ENCODE assay signal across 9 cellular contexts in the genomic region with DNA sequence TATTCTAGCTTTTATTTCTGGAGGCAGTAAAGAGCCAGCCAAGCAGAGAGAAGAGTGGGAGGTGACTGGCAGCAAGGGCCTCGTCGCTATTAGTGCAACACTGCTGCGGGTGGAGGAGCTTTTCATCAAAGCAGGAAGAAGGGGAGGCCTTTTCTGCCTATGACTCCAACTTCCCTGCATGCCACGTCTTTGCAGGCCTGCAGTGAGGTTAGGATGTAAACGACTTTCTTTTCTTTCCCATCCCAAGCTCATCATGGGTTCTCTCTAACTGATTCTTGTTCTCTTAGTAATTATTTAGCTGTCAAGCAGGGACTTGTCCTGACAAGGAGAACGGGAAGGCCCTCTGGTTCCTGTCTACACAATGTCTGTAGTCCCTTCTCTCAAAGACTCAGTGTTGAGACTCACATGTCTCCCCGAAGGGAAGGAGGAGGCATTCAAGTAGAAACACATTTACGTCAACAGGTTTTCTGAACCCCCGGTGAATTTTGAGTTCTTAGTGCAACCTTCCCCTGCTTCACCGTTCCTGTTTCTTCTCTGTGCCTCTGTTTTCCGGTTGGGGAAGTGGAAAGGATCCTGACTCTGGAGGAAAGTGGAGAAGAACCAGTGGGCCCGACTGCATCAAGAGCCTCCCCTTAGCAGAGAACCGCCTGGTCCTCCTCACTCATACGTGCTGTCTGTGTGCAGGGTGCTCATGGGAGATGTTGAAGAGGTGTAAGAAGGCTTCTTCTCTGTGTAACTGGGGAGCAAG. TPM values are rescaled to one million over a fixed set of nuclear protein-coding genes. Genes with fewer than 3 reads are reported as not detected.
DNase-seq lines count a peak whose midpoint lies in the region; ATAC-seq and TF ChIP-seq lines count a peak whose summit lies in the region.
"Had no signal": no experiment of that assay in that cellular context is flagged by ENCODE, and none has a peak within 500 bp of the region (broad histone marks: within the 10 kb centered on the region; RNA-seq: fewer than 3 reads in every experiment).

No MANE protein-coding gene starts in this region.

- H4K12ac ChIP-seq in trophoblast cell (ENCODE audit: low read depth, low read length), result peak overlapping the region; percentile 60

- H3K9ac ChIP-seq in OCI-LY3 (ENCODE audit: low read length) (peak overlapping the region; percentile 61), trophoblast cell (ENCODE audit: low read length) (no peak overlapping the region)

- H3K14ac ChIP-seq in trophoblast cell (ENCODE audit: low read length), result peak overlapping the region; percentile 56

- TF ChIP-seq POLR2A in upper lobe of left lung (IDR thresholded peaks at IDR 0.05), result no peak

- no CpG with 5 or more reads among the region's 14 CpGs for WGBS in trophoblast cell (ENCODE audit: extremely low coverage, insufficient coverage, insufficient read length)
- WGBS in upper lobe of left lung, 2 donors, result 35 to 37% methylated on average over 14 of the region's 14 CpGs

- peak overlapping the region; percentile 74 for H2BK12ac ChIP-seq in trophoblast cell (ENCODE audit: low read length)

- H3K4me1 ChIP-seq in OCI-LY3 (ENCODE audit: low read length), result peaks cover 30% of the 10 kb centered on the region
- H3K4me1 ChIP-seq in trophoblast cell (ENCODE audit: control insufficient read depth in 1 of 2, insufficient read depth in 2 of 2, low read length in 2 of 2), result peaks cover 14 to 20% of the 10 kb centered on the region in 2 experiments
- peaks cover 16 to 27% (median 23%) of the 10 kb centered on the region in 4 donors for H3K4me1 ChIP-seq in upper lobe of left lung

- TF ChIP-seq CTCF in OCI-LY3 (IDR thresholded peaks at IDR 0.05; ENCODE audit: low read depth, low read length), result no peak
- no peak for TF ChIP-seq CTCF in upper lobe of left lung (IDR thresholded peaks at IDR 0.05)

- H2BK120ac ChIP-seq in trophoblast cell (ENCODE audit: insufficient read depth, low read length, poor library complexity), result peak overlapping the region; percentile 14

- H3K36me3 ChIP-seq in OCI-LY3 (replicated peaks; ENCODE audit: low read depth, low read length), result no peaks in the 10 kb centered on the region
- no peaks in the 10 kb centered on the region for H3K36me3 ChIP-seq in trophoblast cell (ENCODE audit: control insufficient read depth in 1 of 2, insufficient read depth in 2 of 2, low read length in 2 of 2)
- H3K36me3 ChIP-seq in upper lobe of left lung, result no peaks in the 10 kb centered on the region

- H3K4me3 ChIP-seq in OCI-LY3 (ENCODE audit: low read length) (peak overlapping the region; percentile 61), trophoblast cell (ENCODE audit: low read depth, low read length) (no peak overlapping the region), upper lobe of left lung (peak overlapping the region in 1 of 4 donors; percentile 5)

- peak overlapping the region; percentile 56 for H3K4ac ChIP-seq in trophoblast cell (ENCODE audit: low read depth, low read length)

- peak overlapping the region; percentile 50 for H2BK5ac ChIP-seq in trophoblast cell (ENCODE audit: low read depth, low read length, poor library complexity)

- H3K27me3 ChIP-seq in OCI-LY3 (ENCODE audit: low read depth, low read length), result no peaks in the 10 kb centered on the region
- H3K27me3 ChIP-seq in trophoblast cell (ENCODE audit: insufficient read depth, low read length), result no peaks in the 10 kb centered on the region
- H3K27me3 ChIP-seq in upper lobe of left lung, result no peaks in the 10 kb centered on the region

- H3K79me1 ChIP-seq in trophoblast cell (ENCODE audit: low read length), result peaks cover 8% of the 10 kb centered on the region

- H4K8ac ChIP-seq in trophoblast cell (ENCODE audit: low read depth, low read length), result peak overlapping the region; percentile 54

- H3K4me2 ChIP-seq in OCI-LY3 (ENCODE audit: low read length) (peak overlapping the region; percentile 90), trophoblast cell (ENCODE audit: low read length) (no peak overlapping the region)

- peak overlapping the region; percentile 90 for H3K18ac ChIP-seq in trophoblast cell (ENCODE audit: low read length)

- H4K20me1 ChIP-seq in OCI-LY3 (ENCODE audit: insufficient read depth, low read length), result no peaks in the 10 kb centered on the region

- TF ChIP-seq EP300 in upper lobe of left lung (IDR thresholded peaks at IDR 0.05), result no peak

- DNase-seq in AG20443 (ENCODE audit: low spot score) (peak; percentile 77), germinal center (ENCODE audit: low spot score) (peak; percentile 40), trophoblast cell (peak; percentile 31 to 46), upper lobe of left lung (peak in 1 of 2 donors; percentile 63), NCI-H82 treated with DMSO at 0.1 percent for 48 hours (lab: John Stamatoyannopoulos, UW; ENCODE audit: unreplicated experiment) (no peak)
- peak; percentile 37 for DNase-seq in activated T-helper 9 cell treated with anti-CD3 and anti-CD28 coated beads, Interleukin-2, amount 50 U/mL, for 16 hours (ENCODE audit: low read depth)

- ATAC-seq in GM21390 (IDR thresholded peaks at IDR 0.05; ENCODE audit: unreplicated experiment) (peak; percentile 45), upper lobe of left lung (ENCODE audit: low FRiP score in 2 of 2) (peak in 1 of 2 donors; percentile 95)
- ATAC-seq: HCT116 had no signal

- H3K23ac ChIP-seq in trophoblast cell (ENCODE audit: low read length), result no peak overlapping the region

- H2AK5ac ChIP-seq in trophoblast cell (ENCODE audit: low read length), result peak overlapping the region; percentile 87

- H2AFZ ChIP-seq in OCI-LY3 (ENCODE audit: low read depth, low read length), result peak overlapping the region; percentile 97
- no peak overlapping the region for H2AFZ ChIP-seq in trophoblast cell (ENCODE audit: insufficient read depth, low read length, poor library complexity)

- H3K79me2 ChIP-seq in OCI-LY3 (ENCODE audit: low read length) (no peaks in the 10 kb centered on the region), trophoblast cell (ENCODE audit: control insufficient read depth, insufficient read depth, low read length, poor library complexity) (peaks cover 5% of the 10 kb centered on the region)

- peak overlapping the region; percentile 69 for H4K91ac ChIP-seq in trophoblast cell (ENCODE audit: low read depth, low read length)

- H3K9me3 ChIP-seq in OCI-LY3 (ENCODE audit: insufficient read depth, low read length) (no peaks in the 10 kb centered on the region), trophoblast cell (ENCODE audit: insufficient read depth, low read depth, low read length) (no peaks in the 10 kb centered on the region), upper lobe of left lung (no peaks in the 10 kb centered on the region)

- peak overlapping the region; percentile 67 for H3K27ac ChIP-seq in OCI-LY3 (ENCODE audit: low read length)
- peak overlapping the region; percentile 38 for H3K27ac ChIP-seq in trophoblast cell (ENCODE audit: low read depth, low read length)
- peak overlapping the region; percentile 20 to 76 (median 38) for H3K27ac ChIP-seq in upper lobe of left lung

RNA-seq across cellular contexts. Expression of a gene that starts 56.9 kb away (rescaled TPM):
- polyA plus RNA-seq in trophoblast cell (2013), result 63.7 and 65.0 TPM in 2 replicates
- total RNA-seq in upper lobe of left lung, result 100 to 1,000 TPM in 1 of 6 donors, 10 to 100 TPM in 5; 39.8 to 123 (median 51.1) TPM
